17 cellular contexts compared by ENCODE assay signal in the genomic region with DNA sequence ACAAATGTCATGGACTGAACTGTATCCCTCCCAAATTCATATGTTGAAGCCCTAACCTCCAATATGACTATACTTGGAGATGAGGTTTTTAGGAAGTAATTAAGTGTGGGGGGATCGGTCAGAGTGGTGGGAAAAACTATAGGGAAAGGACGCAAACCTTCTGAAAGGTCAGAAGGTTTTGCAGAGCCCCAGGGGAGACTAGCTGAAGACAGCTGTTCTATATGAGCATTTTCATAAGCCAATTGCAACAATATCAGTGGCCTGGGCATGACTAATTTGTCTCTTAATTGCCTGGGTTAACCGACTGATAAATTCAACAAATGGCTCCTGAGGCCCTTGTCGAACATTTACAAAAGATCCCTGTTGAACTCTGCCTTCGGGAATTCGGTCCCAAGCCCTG. TPM values are rescaled to one million over a fixed set of nuclear protein-coding genes. Genes with fewer than 3 reads are reported as not detected.
"Had no signal": no experiment of that assay in that cellular context is flagged by ENCODE, and none has a peak within 500 bp of the region (broad histone marks: within the 10 kb centered on the region; RNA-seq: fewer than 3 reads in every experiment).

No MANE protein-coding gene starts in this region.

RNA-seq across cellular contexts. Expression of a gene that starts 35.1 kb away (rescaled TPM):
- total RNA-seq: activated B cell treated with CpG ODN at 0.5 μM for 24 hours; activated CD4-positive, alpha-beta memory T cell treated with anti-CD3 and anti-CD28 coated beads for 36 hours; activated CD4-positive, alpha-beta T cell treated with anti-CD3 and anti-CD28 coated beads, Interleukin-2, amount 10 ng/mL, durations not matched to agents 24 days and 14 days; activated CD8-positive, alpha-beta memory T cell treated with anti-CD3 and anti-CD28 coated beads for 36 hours; activated CD8-positive, alpha-beta T cell treated with anti-CD3 and anti-CD28 coated beads for 36 hours; activated naive CD4-positive, alpha-beta T cell treated with anti-CD3 and anti-CD28 coated beads for 36 hours; activated naive CD4-positive, alpha-beta T cell treated with anti-CD3 and anti-CD28 coated beads, Interleukin-2, amount 50 U/mL, for 72 hours; activated naive CD8-positive, alpha-beta T cell treated with anti-CD3 and anti-CD28 coated beads for 36 hours; activated T-cell treated with anti-CD3 and anti-CD28 coated beads, Interleukin-2, amount 50 U/mL, for 4 hours; activated T-cell treated with anti-CD3 and anti-CD28 coated beads, Interleukin-2, amount 50 U/mL, for 72 hours; activated T-helper 1 cell treated with anti-CD3 and anti-CD28 coated beads, Interleukin-12 subunit alpha, Interleukin-12 subunit beta, Interleukin-2, Interleukin-4 antibody, amounts not matched to agents 30 ng/mL and 10 ng/mL and 1 ng/mL, durations not matched to agents 14 hours and 24 hours and 36 hours; activated T-helper 17 cell treated with anti-CD3 and anti-CD28 coated beads, Interleukin-2, amount 50 U/mL, for 72 hours; astrocyte; body of pancreas; cardiac septum; cerebellum had no signal
- polyA plus RNA-seq: aorta had no signal
